Comparison of ENCODE assay signal across 8 cellular contexts in genomic region chr14:63544641-63545234, GRCh38.
A peak's percentile ranks its signal among the peaks of the same experiment; 100 is the strongest.
DNase-seq lines count a peak whose midpoint lies in the region; ATAC-seq and TF ChIP-seq lines count a peak whose summit lies in the region.

No MANE protein-coding gene starts in this region.

- DNase-seq in KBM-7 (peak; percentile 43), astrocyte of the cerebellum (ENCODE audit: low read depth) (peak; percentile 11), medulla oblongata (ENCODE audit: extremely low spot score) (peak; percentile 55), NCI-H446 treated with DMSO at 0.1 percent for 48 hours (lab: John Stamatoyannopoulos, UW) (no peak)
- no peak for DNase-seq in stimulated activated CD4-positive, alpha-beta T cell treated with anti-CD3 and anti-CD28 coated beads, Interleukin-15, amount 100 ng/mL, for 24 hours
- no peak for DNase-seq in stimulated activated CD4-positive, alpha-beta T cell treated with anti-CD3 and anti-CD28 coated beads, Interleukin-2, amount 100 ng/mL, for 24 hours

- in situ Hi-C loops in KBM-7 (cut with MboI; ENCODE audit: low pct_unique_long_range_greater_than_20kb, low sequenced_read_pairs): no loop called here
- in situ Hi-C loops in astrocyte of the cerebellum (cut with HindIII; ENCODE audit: low sequenced_read_pairs): loop anchor here (5.0 kb wide), 2 partner anchors 77 to 112 kb away; no protein-coding TSS in a partner anchor

- peak overlapping the region; percentile 84 for H3K4me3 ChIP-seq in DOHH2 (ENCODE audit: low read length)
- H3K4me3 ChIP-seq in astrocyte of the cerebellum (ENCODE audit: low read depth, low read length): peak overlapping the region; percentile 92

- peak; percentile 60 for TF ChIP-seq CTCF in DOHH2 (IDR thresholded peaks at IDR 0.05; ENCODE audit: low read depth, low read length, poor library complexity, severe bottlenecking)
- TF ChIP-seq CTCF in astrocyte of the cerebellum (IDR thresholded peaks at IDR 0.05; ENCODE audit: low read depth, low read length, missing control alignments): peak; percentile 74

- H4K20me1 ChIP-seq in DOHH2 (ENCODE audit: control insufficient read depth, insufficient read depth, low read depth, low read length): no peaks in the 10 kb centered on the region

- no peak overlapping the region for H3K27ac ChIP-seq in DOHH2 (ENCODE audit: low read depth, low read length)

- no peaks in the 10 kb centered on the region for H3K9me3 ChIP-seq in DOHH2 (ENCODE audit: control insufficient read depth, insufficient read depth, low read length)

- peaks cover 23% of the 10 kb centered on the region for H3K4me1 ChIP-seq in DOHH2 (ENCODE audit: control insufficient read depth, low read length)

- no peak for ATAC-seq in GM19023 (IDR thresholded peaks at IDR 0.05; ENCODE audit: unreplicated experiment)

- no peaks in the 10 kb centered on the region for H3K27me3 ChIP-seq in DOHH2 (ENCODE audit: control insufficient read depth, low read length)

- no peaks in the 10 kb centered on the region for H3F3A ChIP-seq in DOHH2 (ENCODE audit: control insufficient read depth, insufficient read depth)

- peaks cover 14% of the 10 kb centered on the region for H3K36me3 ChIP-seq in DOHH2 (ENCODE audit: control insufficient read depth, low read length)

- H3K4me2 ChIP-seq in DOHH2 (ENCODE audit: low read length): peak overlapping the region; percentile 62

- peaks cover 39% of the 10 kb centered on the region for H3K79me2 ChIP-seq in DOHH2 (ENCODE audit: control insufficient read depth, low read length)

- no peaks in the 10 kb centered on the region for H3K9me2 ChIP-seq in DOHH2 (replicated peaks; ENCODE audit: control insufficient read depth, low read length)

Comparison
In these comparisons a context has a peak if more than half of its experiments do, and no peak if none do; other contexts are left out.
1. DNase-seq: peak in KBM-7 (single experiment), astrocyte of the cerebellum (single experiment) and medulla oblongata (single experiment); none in stimulated activated CD4-positive, alpha-beta T cell treated with anti-CD3 and anti-CD28 coated beads, Interleukin-15, amount 100 ng/mL, for 24 hours (single experiment), stimulated activated CD4-positive, alpha-beta T cell treated with anti-CD3 and anti-CD28 coated beads, Interleukin-2, amount 100 ng/mL, for 24 hours (0 of 2) and NCI-H446 treated with DMSO at 0.1 percent for 48 hours (single experiment).